In genomic region chr14:77862154-77862783, GRCh38 we compare ENCODE assay signal across 9 cellular contexts.
DNase-seq lines count a peak whose midpoint lies in the region; ATAC-seq and TF ChIP-seq lines count a peak whose summit lies in the region.
"Had no signal": no experiment of that assay in that cellular context is flagged by ENCODE, and none has a peak within 500 bp of the region (broad histone marks: within the 10 kb centered on the region; RNA-seq: fewer than 3 reads in every experiment).

No MANE protein-coding gene starts in this region.

- H3K4me3 ChIP-seq in CD4-positive, CD25-positive, alpha-beta regulatory T cell (ENCODE audit: low read depth, low read length) = no peak overlapping the region
- H3K4me3 ChIP-seq in right cardiac atrium (ENCODE audit: low read length) = no peak overlapping the region
- H3K4me3 ChIP-seq in retinal pigment epithelial cell (ENCODE audit: low read length) = no peak overlapping the region

- no peaks in the 10 kb centered on the region for H3K36me3 ChIP-seq in CD4-positive, CD25-positive, alpha-beta regulatory T cell (ENCODE audit: control insufficient read depth, insufficient read depth, low read length)

- no peaks in the 10 kb centered on the region for H3K27me3 ChIP-seq in CD4-positive, CD25-positive, alpha-beta regulatory T cell (ENCODE audit: control insufficient read depth, insufficient read depth, low read length)
- H3K27me3 ChIP-seq in right cardiac atrium (ENCODE audit: control insufficient read depth, insufficient read depth) = no peaks in the 10 kb centered on the region

- peak; percentile 46 to 58 (median 52) for DNase-seq in CD4-positive, CD25-positive, alpha-beta regulatory T cell
- peak in 65 of 76 experiments; percentile 5 to 85 (median 54) for DNase-seq in HUDEP-2 (lab: John Stamatoyannopoulos, UW; ENCODE audit: unreplicated experiment in 76 of 76)
- DNase-seq in T-cell = peak in 33 of 34 experiments; percentile 15 to 76 (median 53)
- DNase-seq in anterior cingulate cortex (lab: John Stamatoyannopoulos, UW) = peak in 57 of 58 donors; percentile 3 to 93 (median 59)
- DNase-seq in right cardiac atrium = peak; percentile 77 to 93 (median 91)
- no peak for DNase-seq in retinal pigment epithelial cell (ENCODE audit: low read depth)
- DNase-seq in GOT3 (lab: John Stamatoyannopoulos, UW) = no peak

- H3K27ac Mint-ChIP-seq in CD4-positive, CD25-positive, alpha-beta regulatory T cell = no peak overlapping the region
- no peak overlapping the region for H3K27ac Mint-ChIP-seq in T-cell
- H3K27ac Mint-ChIP-seq: T-helper 1 cell treated with Interleukin-12 subunit alpha and Interleukin-12 subunit beta and Interleukin-4 antibody, amounts not matched to agents 30 μg/mL and 1 μg/mL, for 36 hours had no signal

- H3K4me1 ChIP-seq in CD4-positive, CD25-positive, alpha-beta regulatory T cell (ENCODE audit: control insufficient read depth, insufficient read depth, low read length, poor library complexity, severe bottlenecking) = no peaks in the 10 kb centered on the region
- no peaks in the 10 kb centered on the region for H3K4me1 ChIP-seq in right cardiac atrium (ENCODE audit: control insufficient read depth, insufficient read depth, low read length)

- POLR2A ChIA-PET in T-cell (lab: Charles Lee) = no interaction called here

- no peak overlapping the region for H3K27ac ChIP-seq in CD4-positive, CD25-positive, alpha-beta regulatory T cell (ENCODE audit: insufficient read depth, low read length, poor library complexity, severe bottlenecking)
- no peak overlapping the region for H3K27ac ChIP-seq in right cardiac atrium (ENCODE audit: low read length)

- no peaks in the 10 kb centered on the region for H3K9me3 ChIP-seq in CD4-positive, CD25-positive, alpha-beta regulatory T cell (ENCODE audit: control insufficient read depth in 2 of 2, low read length in 2 of 2)
- no peaks in the 10 kb centered on the region for H3K9me3 ChIP-seq in right cardiac atrium (ENCODE audit: control insufficient read depth, low read length)

- 62% methylated on average over 11 of the region's 11 CpGs for WGBS in right cardiac atrium

- H3K36me3 Mint-ChIP-seq in CD4-positive, CD25-positive, alpha-beta regulatory T cell = peaks cover 40% of the 10 kb centered on the region
- H3K36me3 Mint-ChIP-seq in T-cell = peaks cover 30% of the 10 kb centered on the region

- no peak overlapping the region for H3K4me3 Mint-ChIP-seq in CD4-positive, CD25-positive, alpha-beta regulatory T cell
- H3K4me3 Mint-ChIP-seq in T-cell = no peak overlapping the region
- H3K4me3 Mint-ChIP-seq: T-helper 1 cell treated with Interleukin-12 subunit alpha and Interleukin-12 subunit beta and Interleukin-4 antibody, amounts not matched to agents 30 μg/mL and 1 μg/mL, for 36 hours had no signal

- peak; percentile 57 to 61 for ATAC-seq in CD4-positive, CD25-positive, alpha-beta regulatory T cell (ENCODE audit: low read depth in 2 of 2)
- peak; percentile 80 for ATAC-seq in GM19351 (IDR thresholded peaks at IDR 0.05; ENCODE audit: unreplicated experiment)
- ATAC-seq in T-cell (replicated peaks in 1 of 4) = peak in 3 of 4 experiments; percentile 46 to 70 (median 63)
- peak; percentile 66 to 77 for ATAC-seq in right cardiac atrium

- H3K27me3 Mint-ChIP-seq in CD4-positive, CD25-positive, alpha-beta regulatory T cell = no peaks in the 10 kb centered on the region
- H3K27me3 Mint-ChIP-seq in T-cell = no peaks in the 10 kb centered on the region

- TF ChIP-seq CTCF in retinal pigment epithelial cell (conservative IDR thresholded peaks at IDR 0.05; ENCODE audit: low read depth, low read length) = peak; percentile 99

- H3K9me3 Mint-ChIP-seq in CD4-positive, CD25-positive, alpha-beta regulatory T cell = peaks cover 0 to 1% (median 0%) of the 10 kb centered on the region in 7 donors
- no peaks in the 10 kb centered on the region for H3K9me3 Mint-ChIP-seq in T-cell
- H3K9me3 Mint-ChIP-seq: T-helper 1 cell treated with Interleukin-12 subunit alpha and Interleukin-12 subunit beta and Interleukin-4 antibody, amounts not matched to agents 30 μg/mL and 1 μg/mL, for 36 hours had no signal

- CTCF ChIA-PET in T-cell (lab: Charles Lee) = interaction anchor here (0.7 to 3.1 kb wide), 5 partner anchors 10 to 737 kb away, joined by 3 to 13 read pairs (median 6); no protein-coding TSS in a partner anchor

- intact Hi-C loops in right cardiac atrium (cut with DNase I) = loop anchor here in 2 of 4 donors (5.0 kb wide), 1 partner anchor 705 kb away; no protein-coding TSS in a partner anchor

- peaks cover 0 to 2% (median under 1%) of the 10 kb centered on the region in 4 donors for H3K4me1 Mint-ChIP-seq in CD4-positive, CD25-positive, alpha-beta regulatory T cell
- no peaks in the 10 kb centered on the region for H3K4me1 Mint-ChIP-seq in T-cell

Comparison
In these comparisons a context has a peak if more than half of its experiments do, and no peak if none do; other contexts are left out.
1. DNase-seq: peak in CD4-positive, CD25-positive, alpha-beta regulatory T cell (3 of 3), HUDEP-2 (65 of 76), T-cell (33 of 34), anterior cingulate cortex (57 of 58) and right cardiac atrium (3 of 3); none in retinal pigment epithelial cell (single experiment) and GOT3 (single experiment).
2. Peak in every context shown above with its lines, with median percentiles within 50 percentile points of each other: ATAC-seq.